ENCODE assay signal across 12 cellular contexts in the genomic region with DNA sequence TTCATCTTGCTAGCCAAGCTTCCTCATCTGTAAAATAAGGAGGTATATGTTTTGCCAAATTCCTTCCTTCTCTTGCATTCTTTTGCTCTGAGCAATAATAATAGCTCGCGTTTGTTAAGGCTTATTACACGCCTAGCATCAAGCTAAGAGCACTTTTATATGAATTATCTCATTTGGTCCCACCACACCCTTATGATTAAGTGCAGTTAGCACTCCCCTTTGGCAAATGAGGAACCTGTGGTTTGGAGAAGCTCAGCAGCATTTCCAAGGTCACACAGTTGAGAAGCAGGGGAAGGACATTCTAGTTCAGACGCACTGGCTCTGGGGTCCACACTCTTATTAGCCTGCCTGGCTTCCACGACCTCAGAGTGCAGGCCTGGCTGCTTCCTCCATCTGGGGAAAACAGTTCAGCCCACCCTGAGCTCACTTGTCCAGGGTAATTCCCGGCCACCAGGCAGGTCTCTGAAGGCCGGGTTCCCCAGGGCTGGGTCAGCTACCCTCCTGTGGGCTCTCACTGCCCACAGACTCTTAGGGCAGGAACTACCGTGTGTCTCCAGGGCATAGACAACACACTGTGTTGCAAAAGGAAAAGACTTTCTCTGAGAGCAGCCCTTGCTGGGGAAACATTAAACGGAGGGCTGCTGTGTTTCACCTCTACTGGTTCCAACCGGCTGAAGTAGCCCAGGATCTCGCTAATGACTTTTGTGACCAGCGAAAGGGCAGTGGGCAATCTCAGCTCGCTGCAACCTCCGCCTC. TPM values are rescaled to one million over a fixed set of nuclear protein-coding genes. Genes with fewer than 3 reads are reported as not detected.
DNase-seq lines count a peak whose midpoint lies in the region; ATAC-seq and TF ChIP-seq lines count a peak whose summit lies in the region.
"Had no signal": no experiment of that assay in that cellular context is flagged by ENCODE, and none has a peak within 500 bp of the region (broad histone marks: within the 10 kb centered on the region; RNA-seq: fewer than 3 reads in every experiment).

No MANE protein-coding gene starts in this region.

- in situ Hi-C loops in Caki2 (cut with HindIII; ENCODE audit: low pct_unique_long_range_greater_than_20kb, low sequenced_read_pairs): no loop called here

- no peaks in the 10 kb centered on the region for H3K27me3 ChIP-seq in neutrophil

- peaks cover 17 to 20% of the 10 kb centered on the region in 2 experiments for H3K4me1 ChIP-seq in neutrophil (ENCODE audit: control insufficient read depth in 1 of 2, insufficient read depth in 1 of 2, low read depth in 1 of 2, low read length in 1 of 2)

- peak overlapping the region; percentile 85 for H3K27ac ChIP-seq in neutrophil

- TF ChIP-seq CTCF in NB4 (IDR thresholded peaks at IDR 0.05; ENCODE audit: low read depth, low read length) (no peak), cardiac fibroblast (IDR thresholded peaks at IDR 0.05; ENCODE audit: low read depth, low read length) (no peak), neutrophil (IDR thresholded peaks at IDR 0.05) (no peak)

- H3K9me3 ChIP-seq in neutrophil: no peaks in the 10 kb centered on the region

- H3K36me3 ChIP-seq in neutrophil: no peaks in the 10 kb centered on the region

- DNase-seq in Caki2 (ENCODE audit: low read depth) (peak; percentile 25), NB4 (ENCODE audit: low read depth) (peak; percentile 95), cardiac fibroblast (ENCODE audit: low read depth in 2 of 2) (peak; percentile 67 to 76), NCI-H2196 treated with DMSO at 0.1 percent for 48 hours (lab: John Stamatoyannopoulos, UW; ENCODE audit: unreplicated experiment) (no peak), OCI-M2 (lab: John Stamatoyannopoulos, UW; ENCODE audit: unreplicated experiment) (no peak), SW480 (ENCODE audit: low spot score) (no peak)
- DNase-seq: activated gamma-delta T cell, endodermal cell, NCI-H2171 had no signal

- TF ChIP-seq POLR2A in NB4 (IDR thresholded peaks at IDR 0.05; ENCODE audit: extremely low read depth, insufficient read length): peak; percentile 22

- ATAC-seq in GM19452 (IDR thresholded peaks at IDR 0.05; ENCODE audit: unreplicated experiment): no peak

- H3K4me3 ChIP-seq in NB4 (ENCODE audit: low read depth, low read length) (peak overlapping the region; percentile 37), cardiac fibroblast (replicated peaks in 1 of 2; ENCODE audit: low read depth in 2 of 2, low read length in 2 of 2) (no peak overlapping the region), neutrophil (ENCODE audit: low read depth in 1 of 2, low read length in 1 of 2) (no peak overlapping the region)

RNA-seq across cellular contexts. Expression of a gene that starts 10.0 kb away (rescaled TPM):
- not detected in 2 replicates for total RNA-seq in Caki2 (2014; rRNA removed; shearing (Covaris generic); ENCODE audit: low replicate concordance)

RNA-seq across cellular contexts. Expression of a gene that starts 55.7 kb away (rescaled TPM):
- not detected in 2 replicates for total RNA-seq in Caki2 (2014; rRNA removed; shearing (Covaris generic); ENCODE audit: low replicate concordance)
- total RNA-seq: endodermal cell, mesothelial cell of epicardium had no signal

Comparison
In these comparisons a context has a peak if more than half of its experiments do, and no peak if none do; other contexts are left out.
1. DNase-seq: peak in Caki2 (single experiment), NB4 (single experiment) and cardiac fibroblast (2 of 2); none in NCI-H2196 treated with DMSO at 0.1 percent for 48 hours (single experiment), OCI-M2 (single experiment) and SW480 (single experiment).